In genomic region chr11:119092880-119093665, GRCh38 we compare ENCODE assay signal across 8 cellular contexts. TPM values are rescaled to one million over a fixed set of nuclear protein-coding genes. Genes with fewer than 3 reads are reported as not detected.
A peak's percentile ranks its signal among the peaks of the same experiment; 100 is the strongest.
DNase-seq lines count a peak whose midpoint lies in the region; ATAC-seq and TF ChIP-seq lines count a peak whose summit lies in the region.

No MANE protein-coding gene starts in this region.

- peaks cover 0 to 22% (median 0%) of the 10 kb centered on the region in 3 donors for H3K36me3 ChIP-seq in Peyer's patch

- DNase-seq in NCI-H1105 treated with DMSO at 0.1 percent for 48 hours (lab: John Stamatoyannopoulos, UW) (peak; percentile 27), NCI-H1105 (lab: John Stamatoyannopoulos, UW) (no peak), Peyer's patch (no peak), epithelial cell of prostate (ENCODE audit: low read depth, low spot score) (no peak), NCI-H128 (lab: John Stamatoyannopoulos, UW; ENCODE audit: unreplicated experiment) (no peak)

- H3K4me3 ChIP-seq in Peyer's patch (peak overlapping the region in 3 of 4 donors; percentile 78 to 90 (median 88)), skin epidermis (peak overlapping the region in 4 of 7 experiments; percentile 76 to 93 (median 84))

- no peak for TF ChIP-seq POLR2A in Peyer's patch (IDR thresholded peaks at IDR 0.05)

- H3K27me3 ChIP-seq in Peyer's patch, result no peaks in the 10 kb centered on the region

- no peak for TF ChIP-seq CTCF in Peyer's patch (IDR thresholded peaks at IDR 0.05)

- no peak for ATAC-seq in HG03108 (IDR thresholded peaks at IDR 0.05; ENCODE audit: unreplicated experiment)
- ATAC-seq in HG03442 (IDR thresholded peaks at IDR 0.05; ENCODE audit: unreplicated experiment), result no peak

- H3K9me3 ChIP-seq in Peyer's patch, result no peaks in the 10 kb centered on the region

- H3K27ac ChIP-seq in Peyer's patch (peak overlapping the region in 1 of 4 donors; percentile 96), epithelial cell of prostate (peak overlapping the region; percentile 77), skin epidermis (peak overlapping the region in 11 of 21 experiments; percentile 12 to 93 (median 89))

- H3K4me1 ChIP-seq in Peyer's patch, result peaks cover 0 to 21% (median 8%) of the 10 kb centered on the region in 4 donors

RNA-seq across cellular contexts. Expression of gene HMBS, which starts 8.4 kb away (rescaled TPM):
- 10 to 100 TPM; 10.7 to 21.7 (median 15.0) TPM for total RNA-seq in Peyer's patch

RNA-seq across cellular contexts. Expression of gene DPAGT1, which starts 8.6 kb away (rescaled TPM):
- 10 to 100 TPM; 10.7 to 38.6 (median 33.1) TPM for total RNA-seq in Peyer's patch

RNA-seq across cellular contexts. Expression of gene C2CD2L, which starts 14.1 kb away (rescaled TPM):
- total RNA-seq in Peyer's patch, result 100 to 1,000 TPM in 1 of 4 donors, 10 to 100 TPM in 3; 13.2 to 107 (median 81.8) TPM

RNA-seq across cellular contexts. Expression of gene VPS11, which starts 25.5 kb away (rescaled TPM):
- 10 to 100 TPM; 26.3 to 72.6 (median 37.2) TPM for total RNA-seq in Peyer's patch

RNA-seq across cellular contexts. Expression of gene HINFP, which starts 28.3 kb away (rescaled TPM):
- 10 to 100 TPM; 28.1 to 67.9 (median 49.0) TPM for total RNA-seq in Peyer's patch
